ENCODE assay signal across 26 cellular contexts in the genomic region with DNA sequence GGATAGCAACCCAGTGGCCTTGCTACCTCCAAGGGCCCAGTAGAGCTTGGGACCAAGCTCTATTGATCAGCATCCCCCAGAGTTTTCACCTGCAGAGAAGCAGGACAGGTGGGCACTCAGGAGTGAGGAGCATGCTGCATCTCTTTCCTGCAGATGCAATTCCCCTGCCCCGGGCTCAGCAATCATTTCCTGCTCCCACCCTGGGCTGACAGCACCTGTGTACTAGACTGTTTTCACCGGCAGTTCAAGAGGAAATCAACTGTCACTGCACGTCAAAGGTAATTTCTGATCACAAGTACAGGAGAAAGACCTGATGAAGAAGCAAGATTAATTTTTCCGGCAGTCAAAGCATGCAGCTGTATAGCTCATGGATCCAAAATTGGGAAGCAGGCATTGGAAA. TPM values are rescaled to one million over a fixed set of nuclear protein-coding genes. Genes with fewer than 3 reads are reported as not detected.
DNase-seq lines count a peak whose midpoint lies in the region; ATAC-seq and TF ChIP-seq lines count a peak whose summit lies in the region.
"Had no signal": no experiment of that assay in that cellular context is flagged by ENCODE, and none has a peak within 500 bp of the region (broad histone marks: within the 10 kb centered on the region; RNA-seq: fewer than 3 reads in every experiment).

No MANE protein-coding gene starts in this region.

- H3K27ac ChIP-seq in CD4-positive, alpha-beta memory T cell (ENCODE audit: low read depth, low read length), result peak overlapping the region; percentile 8
- no peak overlapping the region for H3K27ac ChIP-seq in OCI-LY7 (ENCODE audit: low read depth, low read length, poor library complexity, severe bottlenecking)
- H3K27ac ChIP-seq in naive thymus-derived CD4-positive, alpha-beta T cell (ENCODE audit: low read depth, low read length), result peak overlapping the region; percentile 62
- H3K27ac ChIP-seq: GM23248, KMS-11 had no signal

- no TSS peak for BruUV-seq in OCI-LY7 (replicated peaks; lab: Mats Ljungman, UMichigan)

- no peak overlapping the region for H3K4me3 Mint-ChIP-seq in activated naive CD4-positive, alpha-beta T cell treated with anti-CD3 and anti-CD28 coated beads, Interleukin-2, amount 10 ng/mL, durations not matched to agents 7 days and 5 days
- peak overlapping the region; percentile 60 to 88 (median 78) for H3K4me3 Mint-ChIP-seq in CD4-positive, alpha-beta memory T cell
- H3K4me3 Mint-ChIP-seq in naive thymus-derived CD4-positive, alpha-beta T cell, result peak overlapping the region in 9 of 10 donors; percentile 61 to 83 (median 76)

- TF ChIP-seq CTCF in OCI-LY7 (conservative IDR thresholded peaks at IDR 0.05; ENCODE audit: low read length), result no peak

- H2AFZ ChIP-seq in OCI-LY7 (ENCODE audit: low read length), result no peak overlapping the region
- H2AFZ ChIP-seq: GM23248 had no signal

- H4K20me1 ChIP-seq in OCI-LY7 (ENCODE audit: insufficient read depth, low read length), result no peaks in the 10 kb centered on the region

- intact Hi-C loops in CD4-positive, alpha-beta memory T cell (cut with micrococcal nuclease), result no loop called here
- intact Hi-C loops in OCI-LY7 (cut with micrococcal nuclease; ENCODE audit: unreplicated experiment), result no loop called here
- intact Hi-C loops in naive thymus-derived CD4-positive, alpha-beta T cell (cut with micrococcal nuclease), result loop anchor here in 1 of 2 donors (1.0 to 5.0 kb wide), 4 partner anchors 9 to 1678 kb away; partner anchors contain the start of gene HPCAL4

- peaks cover 25% of the 10 kb centered on the region for H3K4me1 Mint-ChIP-seq in activated naive CD4-positive, alpha-beta T cell treated with anti-CD3 and anti-CD28 coated beads, Interleukin-2, amount 10 ng/mL, durations not matched to agents 7 days and 5 days
- peaks cover 14 to 32% (median 29%) of the 10 kb centered on the region in 4 donors for H3K4me1 Mint-ChIP-seq in CD4-positive, alpha-beta memory T cell
- H3K4me1 Mint-ChIP-seq in naive thymus-derived CD4-positive, alpha-beta T cell, result peaks cover 10 to 44% (median 33%) of the 10 kb centered on the region in 7 donors

- H3K4me1 ChIP-seq in CD4-positive, alpha-beta memory T cell (ENCODE audit: insufficient read depth, low read length), result peaks cover 38% of the 10 kb centered on the region
- H3K4me1 ChIP-seq in OCI-LY7 (ENCODE audit: insufficient read depth, low read length, poor library complexity, severe bottlenecking), result no peaks in the 10 kb centered on the region
- peaks cover 0 to 36% of the 10 kb centered on the region in 2 donors for H3K4me1 ChIP-seq in naive thymus-derived CD4-positive, alpha-beta T cell (ENCODE audit: control insufficient read depth in 2 of 2, insufficient read depth in 2 of 2, low read length in 2 of 2)

- peaks cover 2% of the 10 kb centered on the region for H3K36me3 Mint-ChIP-seq in activated naive CD4-positive, alpha-beta T cell treated with anti-CD3 and anti-CD28 coated beads, Interleukin-2, amount 10 ng/mL, durations not matched to agents 7 days and 5 days
- peaks cover 6% of the 10 kb centered on the region in 2 donors for H3K36me3 Mint-ChIP-seq in activated naive CD4-positive, alpha-beta T cell treated with anti-CD3 and anti-CD28 coated beads, Interleukin-2, amount 50 U/mL, for 72 hours
- H3K36me3 Mint-ChIP-seq in CD4-positive, alpha-beta memory T cell, result peaks cover 15 to 17% of the 10 kb centered on the region in 2 donors
- H3K36me3 Mint-ChIP-seq in naive thymus-derived CD4-positive, alpha-beta T cell, result peaks cover 0 to 20% (median 3%) of the 10 kb centered on the region in 5 donors

- H3K27me3 Mint-ChIP-seq in activated naive CD4-positive, alpha-beta T cell treated with anti-CD3 and anti-CD28 coated beads, Interleukin-2, amount 10 ng/mL, durations not matched to agents 7 days and 5 days, result peaks cover 52% of the 10 kb centered on the region
- H3K27me3 Mint-ChIP-seq in CD4-positive, alpha-beta memory T cell, result peaks cover 0 to 2% of the 10 kb centered on the region in 2 donors
- peaks cover 0 to 33% (median 16%) of the 10 kb centered on the region in 5 donors for H3K27me3 Mint-ChIP-seq in naive thymus-derived CD4-positive, alpha-beta T cell

- no peaks in the 10 kb centered on the region for H3K9me3 Mint-ChIP-seq in activated naive CD4-positive, alpha-beta T cell treated with anti-CD3 and anti-CD28 coated beads, Interleukin-2, amount 10 ng/mL, durations not matched to agents 7 days and 5 days
- no peaks in the 10 kb centered on the region for H3K9me3 Mint-ChIP-seq in activated naive CD4-positive, alpha-beta T cell treated with anti-CD3 and anti-CD28 coated beads, Interleukin-2, amount 50 U/mL, for 72 hours
- no peaks in the 10 kb centered on the region for H3K9me3 Mint-ChIP-seq in CD4-positive, alpha-beta memory T cell
- H3K9me3 Mint-ChIP-seq in naive thymus-derived CD4-positive, alpha-beta T cell, result peaks cover 0 to 2% (median 0%) of the 10 kb centered on the region in 11 donors

- ATAC-seq in activated naive CD4-positive, alpha-beta T cell treated with anti-CD3 and anti-CD28 coated beads, Interleukin-2, amount 50 U/mL, for 72 hours, result no peak
- ATAC-seq in naive thymus-derived CD4-positive, alpha-beta T cell, result peak; percentile 49
- ATAC-seq: PC-3 had no signal

- H3K27ac Mint-ChIP-seq in activated naive CD4-positive, alpha-beta T cell treated with anti-CD3 and anti-CD28 coated beads, Interleukin-2, amount 10 ng/mL, durations not matched to agents 7 days and 5 days, result peak overlapping the region; percentile 55
- H3K27ac Mint-ChIP-seq in activated naive CD4-positive, alpha-beta T cell treated with anti-CD3 and anti-CD28 coated beads, Interleukin-2, amount 50 U/mL, for 72 hours, result no peak overlapping the region
- peak overlapping the region; percentile 36 to 96 (median 89) for H3K27ac Mint-ChIP-seq in CD4-positive, alpha-beta memory T cell
- H3K27ac Mint-ChIP-seq in naive thymus-derived CD4-positive, alpha-beta T cell, result peak overlapping the region in 8 of 9 donors; percentile 60 to 94 (median 84)

- H3K36me3 ChIP-seq in CD4-positive, alpha-beta memory T cell (ENCODE audit: insufficient read depth, low read length), result no peaks in the 10 kb centered on the region
- H3K36me3 ChIP-seq in OCI-LY7 (ENCODE audit: insufficient read depth, low read length), result no peaks in the 10 kb centered on the region
- H3K36me3 ChIP-seq in naive thymus-derived CD4-positive, alpha-beta T cell (ENCODE audit: control insufficient read depth in 2 of 3, insufficient read depth in 3 of 3, low read length in 3 of 3), result peaks cover 0 to 5% (median 0%) of the 10 kb centered on the region in 3 experiments

- no peaks in the 10 kb centered on the region for H3K27me3 ChIP-seq in CD4-positive, alpha-beta memory T cell (ENCODE audit: insufficient read depth, low read length)
- no peaks in the 10 kb centered on the region for H3K27me3 ChIP-seq in naive thymus-derived CD4-positive, alpha-beta T cell (ENCODE audit: control insufficient read depth in 2 of 2, insufficient read depth in 2 of 2, low read length in 2 of 2)

- H3K9me2 ChIP-seq in OCI-LY7 (ENCODE audit: insufficient read depth, low read length), result no peaks in the 10 kb centered on the region

- H3K9me3 ChIP-seq in CD4-positive, alpha-beta memory T cell (ENCODE audit: control insufficient read depth in 1 of 2, low read length in 2 of 2), result no peaks in the 10 kb centered on the region
- no peaks in the 10 kb centered on the region for H3K9me3 ChIP-seq in OCI-LY7 (ENCODE audit: low read length)
- H3K9me3 ChIP-seq in naive thymus-derived CD4-positive, alpha-beta T cell (ENCODE audit: control insufficient read depth in 2 of 3, low read length in 3 of 3), result no peaks in the 10 kb centered on the region

- no peak for DNase-seq in activated naive CD4-positive, alpha-beta T cell treated with anti-CD3 and anti-CD28 coated beads, Interleukin-2, amount 10 ng/mL, durations not matched to agents 7 days and 5 days
- no peak for DNase-seq in activated naive CD4-positive, alpha-beta T cell treated with anti-CD3 and anti-CD28 coated beads, Interleukin-2, amount 50 U/mL, for 72 hours (ENCODE audit: low spot score in 2 of 2)
- DNase-seq in CD4-positive, alpha-beta memory T cell, result no peak
- DNase-seq in OCI-LY7 (ENCODE audit: low spot score), result peak; percentile 19
- peak in 6 of 9 donors; percentile 24 to 59 (median 42) for DNase-seq in naive thymus-derived CD4-positive, alpha-beta T cell
- no peak for DNase-seq in NCI-H345 (lab: John Stamatoyannopoulos, UW)
- no peak for DNase-seq in ureter (ENCODE audit: low spot score)
- no peak for DNase-seq in stimulated activated CD4-positive, alpha-beta T cell treated with anti-CD3 and anti-CD28 coated beads, Interleukin-12 subunit alpha, Interleukin-12 subunit beta, amount 100 ng/mL, for 4 hours
- DNase-seq: AML-193, C1 segment of cervical spinal cord, COR-L47, DND-41, HCEC 1CT, NCI-H1105 treated with DMSO at 0.1 percent for 48 hours, NCI-H2029 treated with DMSO at 0.1 percent for 48 hours, NCI-H2171, NCI-H524 treated with DMSO at 0.1 percent for 48 hours, PC-3, Right ventricle myocardium superior had no signal

- CTCF ChIA-PET in activated naive CD4-positive, alpha-beta T cell treated with anti-CD3 and anti-CD28 coated beads, Interleukin-2, amount 10 ng/mL, durations not matched to agents 7 days and 5 days (lab: Charles Lee), result interaction anchor here (2.3 to 3.4 kb wide), 2 partner anchors 9 to 23 kb away, joined by 12 to 17 read pairs; partner anchors contain the start of gene NT5C1A
- CTCF ChIA-PET in CD4-positive, alpha-beta memory T cell (lab: Charles Lee; ENCODE audit: partially characterized antibody), result interaction anchor here (0.9 to 3.5 kb wide), 7 partner anchors 9 to 33 kb away, joined by 3 to 34 read pairs (median 5); partner anchors contain the start of genes HPCAL4 and NT5C1A
- CTCF ChIA-PET in OCI-LY7 (lab: Charles Lee; ENCODE audit: unreplicated experiment), result no interaction called here
- CTCF ChIA-PET in naive thymus-derived CD4-positive, alpha-beta T cell (lab: Charles Lee), result interaction anchor here (0.5 to 2.9 kb wide), 6 partner anchors 8 to 27 kb away, joined by 3 to 12 read pairs (median 6); partner anchors contain the start of gene NT5C1A

- H3K4me3 ChIP-seq in CD4-positive, alpha-beta memory T cell (ENCODE audit: low read length in 2 of 2), result peak overlapping the region in 1 of 2 donors; percentile 37
- H3K4me3 ChIP-seq in OCI-LY7 (ENCODE audit: low read depth, low read length, poor library complexity, severe bottlenecking), result no peak overlapping the region
- H3K4me3 ChIP-seq in naive thymus-derived CD4-positive, alpha-beta T cell (ENCODE audit: low read length), result peak overlapping the region; percentile 17
- H3K4me3 ChIP-seq: GM23248 had no signal

- H3K4me2 ChIP-seq in OCI-LY7 (ENCODE audit: low read length), result no peak overlapping the region
- H3K4me2 ChIP-seq: KMS-11 had no signal

- POLR2A ChIA-PET in CD4-positive, alpha-beta memory T cell (lab: Charles Lee; ENCODE audit: partially characterized antibody), result interaction anchor here (1.3 to 6.3 kb wide), 3 partner anchors 9 to 23 kb away, joined by 4 to 60 read pairs (median 14); partner anchors contain the start of genes HPCAL4 and NT5C1A
- POLR2A ChIA-PET in OCI-LY7 (lab: Charles Lee), result interaction anchor here (0.7 to 1.6 kb wide), 2 partner anchors 13 to 72 kb away, joined by 3 read pairs; no protein-coding TSS in a partner anchor
- POLR2A ChIA-PET in naive thymus-derived CD4-positive, alpha-beta T cell (lab: Charles Lee), result interaction anchor here (0.6 to 8.2 kb wide), 5 partner anchors 9 to 166 kb away, joined by 3 to 76 read pairs (median 5); partner anchors contain the start of genes HPCAL4 and NT5C1A

- H3K79me2 ChIP-seq in OCI-LY7 (ENCODE audit: insufficient read depth, low read depth, low read length), result no peaks in the 10 kb centered on the region

RNA-seq across cellular contexts. Expression of gene NT5C1A, which starts 8.8 kb away (rescaled TPM):
- total RNA-seq in activated naive CD4-positive, alpha-beta T cell treated with anti-CD3 and anti-CD28 coated beads, Interleukin-2, amount 50 U/mL, for 72 hours, result under 1 TPM in 1 of 2 donors, not detected in 1; 0.97 TPM
- total RNA-seq in CD4-positive, alpha-beta memory T cell, result under 1 TPM; 0.29 to 0.42 TPM
- not detected for polyA plus RNA-seq in CD4-positive, alpha-beta memory T cell
- total RNA-seq in OCI-LY7 (2014; rRNA removed; shearing (Covaris generic)), result not detected in 2 replicates
- total RNA-seq in OCI-LY7 (2022), result not detected in 2 replicates
- under 1 TPM in 3 of 5 experiments, not detected in 2; 0.37 to 0.92 (median 0.65) TPM for total RNA-seq in naive thymus-derived CD4-positive, alpha-beta T cell
- not detected for polyA plus RNA-seq in naive thymus-derived CD4-positive, alpha-beta T cell
- not detected for total RNA-seq in ureter
- total RNA-seq: A172, GM23248, HT1080, PC-3, RPMI7951 had no signal
- polyA plus RNA-seq: AG04450, GM23248 had no signal

RNA-seq across cellular contexts. Expression of gene HPCAL4, which starts 10.5 kb away (rescaled TPM):
- total RNA-seq in activated naive CD4-positive, alpha-beta T cell treated with anti-CD3 and anti-CD28 coated beads, Interleukin-2, amount 50 U/mL, for 72 hours, result 1 to 10 TPM in 1 of 2 donors, under 1 TPM in 1; 0.18 to 4.3 TPM
- total RNA-seq in CD4-positive, alpha-beta memory T cell, result 10 to 100 TPM; 31.8 to 32.4 TPM
- 1 to 10 TPM; 8.9 to 9.6 TPM for polyA plus RNA-seq in CD4-positive, alpha-beta memory T cell
- not detected in 2 replicates for total RNA-seq in OCI-LY7 (2014; rRNA removed; shearing (Covaris generic))
- total RNA-seq in OCI-LY7 (2022) (not detected in 2 replicates), ureter (not detected)
- total RNA-seq in naive thymus-derived CD4-positive, alpha-beta T cell, result 10 to 100 TPM in 4 of 5 experiments, 1 to 10 TPM in 1; 2.9 to 49.0 (median 18.7) TPM
- 1 to 10 TPM; 3.6 to 9.4 TPM for polyA plus RNA-seq in naive thymus-derived CD4-positive, alpha-beta T cell
- total RNA-seq: A172, GM23248, HT1080 had no signal
- polyA plus RNA-seq: AG04450, GM23248 had no signal

RNA-seq across cellular contexts. Expression of gene HEYL, which starts 41.3 kb away (rescaled TPM):
- total RNA-seq in activated naive CD4-positive, alpha-beta T cell treated with anti-CD3 and anti-CD28 coated beads, Interleukin-2, amount 50 U/mL, for 72 hours, result 1 to 10 TPM in 1 of 2 donors, not detected in 1; 1.1 TPM
- total RNA-seq in CD4-positive, alpha-beta memory T cell, result under 1 TPM in 1 of 2 experiments, not detected in 1; 0.12 TPM
- under 1 TPM in 1 of 2 donors, not detected in 1; 0.23 TPM for polyA plus RNA-seq in CD4-positive, alpha-beta memory T cell
- total RNA-seq in OCI-LY7 (2014; rRNA removed; shearing (Covaris generic)), result not detected in 2 replicates
- total RNA-seq in OCI-LY7 (2022) (not detected in 2 replicates), ureter (8.2 TPM)
- total RNA-seq in naive thymus-derived CD4-positive, alpha-beta T cell, result under 1 TPM in 2 of 5 experiments, not detected in 3; 0.08 to 0.16 TPM
- under 1 TPM in 1 of 2 donors, not detected in 1; 0.18 TPM for polyA plus RNA-seq in naive thymus-derived CD4-positive, alpha-beta T cell
- total RNA-seq: A172, GM23248, HT1080, PC-3, RPMI7951, SK-MEL-5 had no signal
- polyA plus RNA-seq: GM23248 had no signal

RNA-seq across cellular contexts. Expression of gene PPIE, which starts 57.9 kb away (rescaled TPM):
- 10 to 100 TPM; 70.6 to 79.5 TPM for total RNA-seq in activated naive CD4-positive, alpha-beta T cell treated with anti-CD3 and anti-CD28 coated beads, Interleukin-2, amount 50 U/mL, for 72 hours
- 10 to 100 TPM; 67.7 to 69.4 TPM for total RNA-seq in CD4-positive, alpha-beta memory T cell
- polyA plus RNA-seq in CD4-positive, alpha-beta memory T cell, result 100 to 1,000 TPM in 1 of 2 donors, 10 to 100 TPM in 1; 77.2 to 162 TPM
- 53.6 and 54.5 TPM in 2 replicates for total RNA-seq in OCI-LY7 (2014; rRNA removed; shearing (Covaris generic))
- total RNA-seq in OCI-LY7 (2022), result 64.8 and 71.9 TPM in 2 replicates
- 10 to 100 TPM; 52.3 to 79.1 (median 61.3) TPM for total RNA-seq in naive thymus-derived CD4-positive, alpha-beta T cell
- polyA plus RNA-seq in naive thymus-derived CD4-positive, alpha-beta T cell, result 100 to 1,000 TPM; 104 to 119 TPM
- total RNA-seq in ureter, result 62.4 TPM

Comparison
In these comparisons a context has a peak if more than half of its experiments do, and no peak if none do; other contexts are left out.
1. H3K27ac Mint-ChIP-seq: peak in activated naive CD4-positive, alpha-beta T cell treated with anti-CD3 and anti-CD28 coated beads, Interleukin-2, amount 10 ng/mL, durations not matched to agents 7 days and 5 days (single experiment), CD4-positive, alpha-beta memory T cell (7 of 7) and naive thymus-derived CD4-positive, alpha-beta T cell (8 of 9); none in activated naive CD4-positive, alpha-beta T cell treated with anti-CD3 and anti-CD28 coated beads, Interleukin-2, amount 50 U/mL, for 72 hours (0 of 2).
2. DNase-seq: peak in OCI-LY7 (single experiment) and naive thymus-derived CD4-positive, alpha-beta T cell (6 of 9); none in activated naive CD4-positive, alpha-beta T cell treated with anti-CD3 and anti-CD28 coated beads, Interleukin-2, amount 10 ng/mL, durations not matched to agents 7 days and 5 days (single experiment), activated naive CD4-positive, alpha-beta T cell treated with anti-CD3 and anti-CD28 coated beads, Interleukin-2, amount 50 U/mL, for 72 hours (0 of 2), CD4-positive, alpha-beta memory T cell (0 of 5), NCI-H345 (single experiment), ureter (single experiment) and stimulated activated CD4-positive, alpha-beta T cell treated with anti-CD3 and anti-CD28 coated beads, Interleukin-12 subunit alpha, Interleukin-12 subunit beta, amount 100 ng/mL, for 4 hours (single experiment).